ENCODE assay signal across 8 cellular contexts in genomic region chr1:23824711-23825075, GRCh38. TPM values are rescaled to one million over a fixed set of nuclear protein-coding genes. Genes with fewer than 3 reads are reported as not detected.
DNase-seq lines count a peak whose midpoint lies in the region; ATAC-seq, FAIRE-seq and TF ChIP-seq lines count a peak whose summit lies in the region.

No MANE protein-coding gene starts in this region.

- no peak for DNase-seq in HAP-1 (ENCODE audit: low spot score in 2 of 2)
- no peak for DNase-seq in activated CD8-positive, alpha-beta T cell treated with anti-CD3 and anti-CD28 coated beads for 36 hours
- DNase-seq in hepatocyte (ENCODE audit: low spot score), result no peak
- no peak for DNase-seq in smooth muscle cell (lab: John Stamatoyannopoulos, UW; ENCODE audit: unreplicated experiment)
- DNase-seq in GM13976 (ENCODE audit: low spot score), result no peak
- DNase-seq in GM20000 (ENCODE audit: low spot score), result no peak
- no peak for DNase-seq in GM12892 (ENCODE audit: insufficient read length)

- H3K27me3 Mint-ChIP-seq in activated CD8-positive, alpha-beta T cell treated with anti-CD3 and anti-CD28 coated beads for 36 hours, result no peaks in the 10 kb centered on the region

- peak overlapping the region; percentile 96 for H3K27ac Mint-ChIP-seq in activated CD8-positive, alpha-beta T cell treated with anti-CD3 and anti-CD28 coated beads for 36 hours

- H3K9me3 Mint-ChIP-seq in activated CD8-positive, alpha-beta T cell treated with anti-CD3 and anti-CD28 coated beads for 36 hours, result no peaks in the 10 kb centered on the region

- no peaks in the 10 kb centered on the region for H3F3A ChIP-seq in smooth muscle cell (ENCODE audit: low read depth)

- peaks cover 19% of the 10 kb centered on the region for H3K4me1 Mint-ChIP-seq in activated CD8-positive, alpha-beta T cell treated with anti-CD3 and anti-CD28 coated beads for 36 hours (ENCODE audit: low read depth)

- POLR2A ChIA-PET in activated CD8-positive, alpha-beta T cell treated with anti-CD3 and anti-CD28 coated beads for 36 hours (lab: Charles Lee), result interaction anchor here (0.9 to 2.8 kb wide), 13 partner anchors 8 to 139 kb away, joined by 3 to 13 read pairs (median 4); partner anchors contain the start of genes GALE, LYPLA2 and PITHD1

- peak overlapping the region; percentile 97 for H3K4me3 Mint-ChIP-seq in activated CD8-positive, alpha-beta T cell treated with anti-CD3 and anti-CD28 coated beads for 36 hours

- peaks cover 13% of the 10 kb centered on the region for H3K36me3 Mint-ChIP-seq in activated CD8-positive, alpha-beta T cell treated with anti-CD3 and anti-CD28 coated beads for 36 hours (ENCODE audit: low read depth)

- no peak for ATAC-seq in activated CD8-positive, alpha-beta T cell treated with anti-CD3 and anti-CD28 coated beads for 36 hours
- no peak for ATAC-seq in HG02623 (IDR thresholded peaks at IDR 0.05; ENCODE audit: unreplicated experiment)

- H3K9me3 ChIP-seq in HAP-1, result no peaks in the 10 kb centered on the region
- H3K9me3 ChIP-seq in hepatocyte (ENCODE audit: low read depth), result no peaks in the 10 kb centered on the region
- H3K9me3 ChIP-seq in smooth muscle cell (replicated peaks; ENCODE audit: low read depth), result no peaks in the 10 kb centered on the region

- no peak for TF ChIP-seq CTCF in activated CD8-positive, alpha-beta T cell treated with anti-CD3 and anti-CD28 coated beads for 36 hours (IDR thresholded peaks at IDR 0.05)
- no peak for TF ChIP-seq CTCF in hepatocyte (IDR thresholded peaks at IDR 0.05; ENCODE audit: poor library complexity)
- no peak for TF ChIP-seq CTCF in smooth muscle cell (IDR thresholded peaks at IDR 0.05; ENCODE audit: borderline replicate concordance, insufficient read depth, poor library complexity, severe bottlenecking)
- TF ChIP-seq CTCF in GM13976 (IDR thresholded peaks at IDR 0.05; ENCODE audit: borderline replicate concordance, control extremely low read depth, extremely low read depth, insufficient read depth, missing control alignments), result no peak
- TF ChIP-seq CTCF in GM20000 (IDR thresholded peaks at IDR 0.05; ENCODE audit: extremely low read depth, missing control alignments), result no peak

- H3K9me2 ChIP-seq in hepatocyte (replicated peaks; ENCODE audit: insufficient read depth), result no peaks in the 10 kb centered on the region

- TF ChIP-seq POLR2A in GM12892 (IDR thresholded peaks at IDR 0.05; ENCODE audit: low read depth, low read length), result no peak

- intact Hi-C loops in activated CD8-positive, alpha-beta T cell treated with anti-CD3 and anti-CD28 coated beads for 36 hours (cut with micrococcal nuclease), result no loop called here

- H3K4me3 ChIP-seq in HAP-1, result peak overlapping the region; percentile 92
- peak overlapping the region; percentile 74 for H3K4me3 ChIP-seq in hepatocyte
- H3K4me3 ChIP-seq in smooth muscle cell, result peak overlapping the region; percentile 95

- H3K4me2 ChIP-seq in hepatocyte (peak overlapping the region; percentile 79), smooth muscle cell (peak overlapping the region; percentile 94)

- no peaks in the 10 kb centered on the region for H3K36me3 ChIP-seq in HAP-1 (replicated peaks)
- no peaks in the 10 kb centered on the region for H3K36me3 ChIP-seq in hepatocyte (replicated peaks; ENCODE audit: insufficient read depth, low read depth)
- H3K36me3 ChIP-seq in smooth muscle cell (ENCODE audit: low read depth), result no peaks in the 10 kb centered on the region

- peaks cover 4% of the 10 kb centered on the region; the same call in 1 of the 2 replicates for H3K4me1 ChIP-seq in HAP-1
- H3K4me1 ChIP-seq in hepatocyte (ENCODE audit: insufficient read depth), result peaks cover 8% of the 10 kb centered on the region
- H3K4me1 ChIP-seq in smooth muscle cell (ENCODE audit: low read depth), result peaks cover 8% of the 10 kb centered on the region

- H3K9ac ChIP-seq in smooth muscle cell (ENCODE audit: low read depth), result peak overlapping the region; percentile 96

- 3% methylated on average over 8 of the region's 8 CpGs for WGBS in hepatocyte (ENCODE audit: low lambda C conversion rate, missing lambda C conversion rate)
- 9% methylated on average over 8 of the region's 8 CpGs for WGBS in smooth muscle cell (ENCODE audit: low lambda C conversion rate)

- H2AFZ ChIP-seq in hepatocyte (peak overlapping the region; percentile 54), smooth muscle cell (ENCODE audit: low read depth) (peak overlapping the region; percentile 80)

- CTCF ChIA-PET in activated CD8-positive, alpha-beta T cell treated with anti-CD3 and anti-CD28 coated beads for 36 hours (lab: Charles Lee), result interaction anchor here (0.7 to 5.5 kb wide), 10 partner anchors 11 to 187 kb away, joined by 3 to 73 read pairs (median 4); no protein-coding TSS in a partner anchor

- no peaks in the 10 kb centered on the region for H4K20me1 ChIP-seq in hepatocyte (ENCODE audit: insufficient read depth, poor library complexity, severe bottlenecking)
- H4K20me1 ChIP-seq in smooth muscle cell (ENCODE audit: low read depth), result no peaks in the 10 kb centered on the region

- no peak for FAIRE-seq in GM12892 (lab: Jason Lieb, UNC)

- H3K27ac ChIP-seq in hepatocyte, result peak overlapping the region; percentile 97
- H3K27ac ChIP-seq in smooth muscle cell (ENCODE audit: low read depth), result peak overlapping the region; percentile 90

- H3K79me2 ChIP-seq in hepatocyte (peaks cover 18% of the 10 kb centered on the region), smooth muscle cell (ENCODE audit: low read depth) (peaks cover 12% of the 10 kb centered on the region)

- in situ Hi-C loops in HAP-1 (cut with MboI; ENCODE audit: low sequenced_read_pairs) (no loop called here), GM13976 (cut with MboI; ENCODE audit: low sequenced_read_pairs, unreplicated experiment) (no loop called here)

- H3K27me3 ChIP-seq in HAP-1 (ENCODE audit: low read depth) (no peaks in the 10 kb centered on the region), hepatocyte (no peaks in the 10 kb centered on the region), smooth muscle cell (ENCODE audit: low read depth) (no peaks in the 10 kb centered on the region)

RNA-seq across cellular contexts. Expression of gene HMGCL, which starts 0.5 kb away (rescaled TPM):
- total RNA-seq in activated CD8-positive, alpha-beta T cell treated with anti-CD3 and anti-CD28 coated beads for 36 hours, result 10 to 100 TPM; 44.9 to 46.0 TPM
- total RNA-seq in hepatocyte, result 78.5 and 87.5 TPM in 2 replicates
- polyA plus RNA-seq in hepatocyte, result 79.0 and 90.7 TPM in 2 replicates
- 43.0 and 47.6 TPM in 2 replicates for total RNA-seq in smooth muscle cell
- 46.5 and 51.2 TPM in 2 replicates for polyA plus RNA-seq in smooth muscle cell
- 40.9 TPM for polyA plus RNA-seq in GM12892 (2012; ENCODE audit: missing spikeins)

RNA-seq across cellular contexts. Expression of gene GALE, which starts 24.1 kb away (rescaled TPM):
- total RNA-seq in activated CD8-positive, alpha-beta T cell treated with anti-CD3 and anti-CD28 coated beads for 36 hours, result 10 to 100 TPM; 40.7 to 43.6 TPM
- total RNA-seq in hepatocyte (73.6 and 89.9 TPM in 2 replicates), smooth muscle cell (40.3 and 51.7 TPM in 2 replicates)
- polyA plus RNA-seq in hepatocyte (114 and 117 TPM in 2 replicates), smooth muscle cell (75.2 and 79.1 TPM in 2 replicates)
- polyA plus RNA-seq in GM12892 (2012; ENCODE audit: missing spikeins), result 35.2 TPM

RNA-seq across cellular contexts. Expression of gene LYPLA2, which starts 33.7 kb away (rescaled TPM):
- total RNA-seq in activated CD8-positive, alpha-beta T cell treated with anti-CD3 and anti-CD28 coated beads for 36 hours, result 10 to 100 TPM; 57.0 to 59.2 TPM
- total RNA-seq in hepatocyte (73.2 and 108 TPM in 2 replicates), smooth muscle cell (52.3 and 74.9 TPM in 2 replicates)
- polyA plus RNA-seq in hepatocyte (162 and 163 TPM in 2 replicates), smooth muscle cell (94.3 and 108 TPM in 2 replicates)
- 32.1 TPM for polyA plus RNA-seq in GM12892 (2012; ENCODE audit: missing spikeins)

RNA-seq across cellular contexts. Expression of gene FUCA1, which starts 43.4 kb away (rescaled TPM):
- total RNA-seq in activated CD8-positive, alpha-beta T cell treated with anti-CD3 and anti-CD28 coated beads for 36 hours, result 1 to 10 TPM; 4.6 to 4.8 TPM
- 59.0 and 69.4 TPM in 2 replicates for total RNA-seq in hepatocyte
- 55.3 and 74.2 TPM in 2 replicates for polyA plus RNA-seq in hepatocyte
- total RNA-seq in smooth muscle cell, result 12.5 and 19.0 TPM in 2 replicates
- polyA plus RNA-seq in smooth muscle cell, result 10.4 and 16.4 TPM in 2 replicates
- polyA plus RNA-seq in GM12892 (2012; ENCODE audit: missing spikeins), result 48.9 TPM

RNA-seq across cellular contexts. Expression of gene PITHD1, which starts 46.5 kb away (rescaled TPM):
- total RNA-seq in activated CD8-positive, alpha-beta T cell treated with anti-CD3 and anti-CD28 coated beads for 36 hours, result 10 to 100 TPM; 65.8 to 65.9 TPM
- total RNA-seq in hepatocyte, result 45.1 and 49.4 TPM in 2 replicates
- 28.4 and 29.3 TPM in 2 replicates for polyA plus RNA-seq in hepatocyte
- 49.6 and 49.8 TPM in 2 replicates for total RNA-seq in smooth muscle cell
- polyA plus RNA-seq in smooth muscle cell, result 32.0 and 36.1 TPM in 2 replicates
- 64.0 TPM for polyA plus RNA-seq in GM12892 (2012; ENCODE audit: missing spikeins)
